ENCODE assay signal across 9 cellular contexts in genomic region chr9:74379718-74380117, GRCh38.
DNase-seq lines count a peak whose midpoint lies in the region; ATAC-seq, FAIRE-seq and TF ChIP-seq lines count a peak whose summit lies in the region.
"Had no signal": no experiment of that assay in that cellular context is flagged by ENCODE, and none has a peak within 500 bp of the region (broad histone marks: within the 10 kb centered on the region; RNA-seq: fewer than 3 reads in every experiment).

No MANE protein-coding gene starts in this region.

- H3K4me1 Mint-ChIP-seq in natural killer cell treated with Interleukin-12 subunit alpha and Interleukin-12 subunit beta and Interleukin-15 and Interleukin-18, amount 100 ng/mL, for 72 hours (ENCODE audit: low read depth in 2 of 2) = peaks cover 6 to 8% of the 10 kb centered on the region in 2 donors

- H3K36me3 ChIP-seq in GM12878 (ENCODE audit: control insufficient read depth in 2 of 2, insufficient read depth in 2 of 2, low read length in 1 of 2) = no peaks in the 10 kb centered on the region
- H3K36me3 ChIP-seq: SJSA1 had no signal

- TF ChIP-seq EP300 in GM12878 (IDR thresholded peaks at IDR 0.05; ENCODE audit: borderline replicate concordance in 1 of 2, control insufficient read depth in 1 of 2, low read depth in 2 of 2, low read length in 2 of 2) = no peak

- CTCF ChIA-PET in GM12878 (lab: Yijun Ruan, JAX) = interaction anchor here (0.8 to 2.4 kb wide), 8 partner anchors 31 to 1179 kb away, joined by 3 to 9 read pairs (median 4); no protein-coding TSS in a partner anchor

- H3K4me3 ChIP-seq in GM12878 = no peak overlapping the region
- H3K4me3 ChIP-seq: SJSA1 had no signal

- in situ Hi-C loops in GM12878 (cut with MboI) = loop anchor here (10.0 to 25.0 kb wide), 2 partner anchors 695 to 1167 kb away; no protein-coding TSS in a partner anchor

- no peak for TF ChIP-seq POLR2A in H54 (IDR thresholded peaks at IDR 0.05; ENCODE audit: low read depth, low read length)
- no peak for TF ChIP-seq POLR2A in GM12878 (IDR thresholded peaks at IDR 0.05; ENCODE audit: low read depth, low read length)
- TF ChIP-seq POLR2A in GM12891 (IDR thresholded peaks at IDR 0.05; ENCODE audit: low read depth, low read length) = no peak

- H3K27me3 ChIP-seq in GM12878 (replicated peaks in 1 of 2; ENCODE audit: control insufficient read depth in 2 of 2, insufficient read depth in 2 of 2, low read length in 1 of 2) = no peaks in the 10 kb centered on the region; a peak in 1 of 4 replicates
- H3K27me3 ChIP-seq: SJSA1 had no signal

- H3K27ac ChIP-seq in GM12878 (ENCODE audit: control insufficient read depth, insufficient read depth) = no peak overlapping the region
- H3K27ac ChIP-seq: SJSA1 had no signal

- H3K36me3 Mint-ChIP-seq in natural killer cell treated with Interleukin-12 subunit alpha and Interleukin-12 subunit beta and Interleukin-15 and Interleukin-18, amount 100 ng/mL, for 72 hours = no peaks in the 10 kb centered on the region

- H3K9me3 ChIP-seq in GM12878 (replicated peaks; ENCODE audit: control insufficient read depth, insufficient read depth, low read length) = no peaks in the 10 kb centered on the region
- H3K9me3 ChIP-seq: SJSA1 had no signal

- DNase-seq in H54 (ENCODE audit: insufficient read length, low spot score) (no peak), NCI-H2029 treated with DMSO at 0.1 percent for 48 hours (lab: John Stamatoyannopoulos, UW) (peak; percentile 34), GM12878 (ENCODE audit: low read depth, low spot score) (no peak), GM12891 (ENCODE audit: insufficient read length, low spot score) (no peak), DMS114 treated with DMSO at 0.1 percent for 48 hours (lab: John Stamatoyannopoulos, UW; ENCODE audit: unreplicated experiment) (no peak)
- DNase-seq in natural killer cell treated with Interleukin-12 subunit alpha and Interleukin-12 subunit beta and Interleukin-15 and Interleukin-18, amount 100 ng/mL, for 72 hours (ENCODE audit: low spot score) = no peak

- RAD21 ChIA-PET in GM12878 (lab: Charles Lee; ENCODE audit: unreplicated experiment) = interaction anchor here (0.6 to 1.3 kb wide), 4 partner anchors 694 to 1179 kb away, joined by 3 to 5 read pairs (median 4); no protein-coding TSS in a partner anchor

- FAIRE-seq in H54 (lab: Jason Lieb, UNC) (peak; percentile 89), GM12878 (lab: Jason Lieb, UNC) (peak; percentile 65), GM12891 (lab: Jason Lieb, UNC) (no peak)

- POLR2A ChIA-PET in GM12878 (lab: Charles Lee) = no interaction called here

- no peaks in the 10 kb centered on the region for H4K20me1 ChIP-seq in GM12878 (ENCODE audit: control insufficient read depth, insufficient read depth)

- no peaks in the 10 kb centered on the region for H3K9me3 Mint-ChIP-seq in natural killer cell treated with Interleukin-12 subunit alpha and Interleukin-12 subunit beta and Interleukin-15 and Interleukin-18, amount 100 ng/mL, for 72 hours

- no peak overlapping the region for H3K4me3 Mint-ChIP-seq in natural killer cell treated with Interleukin-12 subunit alpha and Interleukin-12 subunit beta and Interleukin-15 and Interleukin-18, amount 100 ng/mL, for 72 hours

- H3K4me1 ChIP-seq in GM12878 (ENCODE audit: control insufficient read depth, insufficient read depth, low read length) = no peaks in the 10 kb centered on the region
- H3K4me1 ChIP-seq: SJSA1 had no signal

- TF ChIP-seq RAD21 in GM12878 (IDR thresholded peaks at IDR 0.05; ENCODE audit: insufficient read depth, low read depth, low read length) = peak; percentile 57

- SMC1A ChIA-PET in GM12878 (lab: Charles Lee; ENCODE audit: uncharacterized antibody, unreplicated experiment) = interaction anchor here (1.0 to 3.7 kb wide), 4 partner anchors 10 to 1179 kb away, joined by 3 to 14 read pairs (median 6); no protein-coding TSS in a partner anchor

- no peak overlapping the region for H3K4me2 ChIP-seq in GM12878 (ENCODE audit: control insufficient read depth, insufficient read depth)

- H3K27ac Mint-ChIP-seq in natural killer cell treated with Interleukin-12 subunit alpha and Interleukin-12 subunit beta and Interleukin-15 and Interleukin-18, amount 100 ng/mL, for 72 hours = peak overlapping the region in 1 of 2 donors; percentile 19

- no peaks in the 10 kb centered on the region for H3K27me3 Mint-ChIP-seq in natural killer cell treated with Interleukin-12 subunit alpha and Interleukin-12 subunit beta and Interleukin-15 and Interleukin-18, amount 100 ng/mL, for 72 hours

- peak; percentile 93 for ATAC-seq in GM12878
- peak; percentile 57 to 61 for ATAC-seq in natural killer cell treated with Interleukin-12 subunit alpha and Interleukin-12 subunit beta and Interleukin-15 and Interleukin-18, amount 100 ng/mL, for 72 hours
- ATAC-seq in activated CD4-positive, CD25-positive, alpha-beta regulatory T cell treated with anti-CD3 and anti-CD28 coated beads, Interleukin-2, amount 50 U/mL, for 24 hours = no peak

- WGBS in GM12878 (ENCODE audit: insufficient coverage, insufficient replicate concordance, low lambda C conversion rate, missing lambda C conversion rate) = 0% methylated on average over 2 of the region's 2 CpGs

- peak; percentile 57 for TF ChIP-seq CTCF in GM12873 (IDR thresholded peaks at IDR 0.05; ENCODE audit: insufficient read depth, low read depth, low read length, missing control alignments)
- TF ChIP-seq CTCF in GM12878 (IDR thresholded peaks at IDR 0.05 in 2 of 3, conservative IDR thresholded peaks at IDR 0.05 in 1 of 3; ENCODE audit: control insufficient read depth in 2 of 3, extremely low read depth in 1 of 3, insufficient read depth in 1 of 3, low read depth in 3 of 3, low read length in 3 of 3) = peak; percentile 36 to 62 (median 44); a peak in 5 of 6 replicates

- BruUV-seq in GM12878 (replicated peaks; lab: Mats Ljungman, UMichigan) = no TSS peak

- H3K9ac ChIP-seq in GM12878 (ENCODE audit: control insufficient read depth, insufficient read depth, low read length) = no peak overlapping the region

- intact Hi-C loops in GM12878 (cut with micrococcal nuclease; ENCODE audit: unreplicated experiment) = loop anchor here (1.0 to 5.0 kb wide), 2 partner anchors 695 to 1177 kb away; no protein-coding TSS in a partner anchor

- no peak overlapping the region for H2AFZ ChIP-seq in GM12878 (ENCODE audit: control insufficient read depth, low read depth, low read length)

- H3K79me2 ChIP-seq in GM12878 (ENCODE audit: control insufficient read depth, insufficient read depth, low read length) = no peaks in the 10 kb centered on the region

TF ChIP-seq in GM12878, 131 proteins besides CTCF, POLR2A, EP300 and RAD21:
- TF ChIP-seq SMC3 (IDR thresholded peaks at IDR 0.05; ENCODE audit: borderline replicate concordance, low read length) (peak; percentile 55; the same call in 1 of the 2 replicates), JUND (IDR thresholded peaks at IDR 0.05; ENCODE audit: low read depth, low read length) (no peak)

TF ChIP-seq in GM12891, 5 proteins besides CTCF, POLR2A, EP300 and RAD21:
- no peak for TF ChIP-seq POU2F2 (IDR thresholded peaks at IDR 0.05; ENCODE audit: low read depth, low read length)
- TF ChIP-seq SPI1 (IDR thresholded peaks at IDR 0.05; ENCODE audit: low read depth, low read length) = no peak

Comparison
In these comparisons a context has a peak if more than half of its experiments do, and no peak if none do; other contexts are left out.
1. ATAC-seq: peak in GM12878 (single experiment) and natural killer cell treated with Interleukin-12 subunit alpha and Interleukin-12 subunit beta and Interleukin-15 and Interleukin-18, amount 100 ng/mL, for 72 hours (2 of 2); none in activated CD4-positive, CD25-positive, alpha-beta regulatory T cell treated with anti-CD3 and anti-CD28 coated beads, Interleukin-2, amount 50 U/mL, for 24 hours (0 of 2).